Comparison of ENCODE assay signal across 20 cellular contexts in the genomic region with DNA sequence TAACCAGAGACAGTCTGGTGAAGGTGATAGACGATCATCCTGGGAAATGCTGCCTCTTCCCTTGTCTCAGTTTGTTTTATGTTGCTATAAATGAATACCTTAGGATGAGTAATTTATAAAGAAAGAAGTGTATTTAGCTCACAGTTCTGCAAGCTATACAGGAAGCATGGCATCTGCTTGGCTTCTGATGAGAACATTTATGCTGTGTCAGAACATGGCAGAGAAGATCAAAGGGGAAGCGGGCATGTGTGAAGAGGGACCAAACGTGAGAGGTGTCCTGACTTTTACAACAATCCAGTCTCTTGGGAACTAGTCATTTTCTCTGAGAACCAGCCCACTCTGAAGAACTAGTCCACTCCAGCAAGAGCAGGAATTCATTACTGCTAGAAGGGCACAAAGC. TPM values are rescaled to one million over a fixed set of nuclear protein-coding genes. Genes with fewer than 3 reads are reported as not detected.
A peak's percentile ranks its signal among the peaks of the same experiment; 100 is the strongest.
DNase-seq lines count a peak whose midpoint lies in the region; ATAC-seq and TF ChIP-seq lines count a peak whose summit lies in the region.
"Had no signal": no experiment of that assay in that cellular context is flagged by ENCODE, and none has a peak within 500 bp of the region (broad histone marks: within the 10 kb centered on the region; RNA-seq: fewer than 3 reads in every experiment).

No MANE protein-coding gene starts in this region.

- intact Hi-C loops in activated CD8-positive, alpha-beta T cell treated with anti-CD3 and anti-CD28 coated beads for 36 hours (cut with micrococcal nuclease): no loop called here
- intact Hi-C loops in mucosa of descending colon (cut with DNase I, micrococcal nuclease): no loop called here

- no peak for ATAC-seq in activated CD8-positive, alpha-beta T cell treated with anti-CD3 and anti-CD28 coated beads for 36 hours
- ATAC-seq in activated CD8-positive, alpha-beta T cell treated with anti-CD3 and anti-CD28 coated beads, Interleukin-2, amount 10 ng/mL, durations not matched to agents 7 days and 5 days: no peak
- ATAC-seq in mucosa of descending colon (no peak), HG02970 (IDR thresholded peaks at IDR 0.05; ENCODE audit: low FRiP score, unreplicated experiment) (no peak)
- ATAC-seq: activated T-cell treated with anti-CD3 and anti-CD28 coated beads, Interleukin-2, amount 50 U/mL, for 4 hours; heart left ventricle; sciatic nerve had no signal

- H3K36me3 ChIP-seq in mucosa of descending colon (ENCODE audit: low read depth): no peaks in the 10 kb centered on the region
- H3K36me3 ChIP-seq: heart left ventricle, lower lobe of right lung, stomach had no signal

- no peaks in the 10 kb centered on the region for H3K9me3 ChIP-seq in mucosa of descending colon
- H3K9me3 ChIP-seq: Caco-2, heart left ventricle, lower lobe of right lung, stomach had no signal

- no peak for DNase-seq in activated CD8-positive, alpha-beta T cell treated with anti-CD3 and anti-CD28 coated beads for 36 hours
- no peak for DNase-seq in activated CD8-positive, alpha-beta T cell treated with anti-CD3 and anti-CD28 coated beads, Interleukin-2, amount 10 ng/mL, durations not matched to agents 7 days and 5 days
- DNase-seq in EH (ENCODE audit: low read depth) (peak; percentile 35), MV-4-11 (lab: John Stamatoyannopoulos, UW) (peak; percentile 37), glutamatergic neuron (no peak), mucosa of descending colon (no peak), NCI-H187 treated with DMSO at 0.1 percent for 48 hours (lab: John Stamatoyannopoulos, UW) (no peak)
- DNase-seq: activated CD4-positive, alpha-beta T cell treated with anti-CD3 and anti-CD28 coated beads, Interleukin-2, amount 10 ng/mL, durations not matched to agents 24 days and 14 days; activated T-cell treated with anti-CD3 and anti-CD28 coated beads, Interleukin-2, amount 50 U/mL, for 4 hours; amniotic stem cell; Caco-2; caudate nucleus; effector CD4-positive, alpha-beta T cell; EL; heart left ventricle; lower lobe of right lung; NCI-H1417 treated with DMSO at 0.1 percent for 48 hours; stomach had no signal

- CTCF ChIA-PET in activated CD8-positive, alpha-beta T cell treated with anti-CD3 and anti-CD28 coated beads for 36 hours (lab: Charles Lee): interaction anchor here (1.3 kb wide), 1 partner anchor 36 kb away, joined by 3 read pairs; no protein-coding TSS in a partner anchor
- CTCF ChIA-PET in activated CD8-positive, alpha-beta T cell treated with anti-CD3 and anti-CD28 coated beads, Interleukin-2, amount 10 ng/mL, durations not matched to agents 7 days and 5 days (lab: Charles Lee): interaction anchor here (0.7 kb wide), 1 partner anchor 539 kb away, joined by 3 read pairs; no protein-coding TSS in a partner anchor

- no peaks in the 10 kb centered on the region for H3K4me1 ChIP-seq in mucosa of descending colon (ENCODE audit: low read depth)
- H3K4me1 ChIP-seq: Caco-2, lower lobe of right lung had no signal

- POLR2A ChIA-PET in activated CD8-positive, alpha-beta T cell treated with anti-CD3 and anti-CD28 coated beads for 36 hours (lab: Charles Lee): no interaction called here
- POLR2A ChIA-PET in activated CD8-positive, alpha-beta T cell treated with anti-CD3 and anti-CD28 coated beads, Interleukin-2, amount 10 ng/mL, durations not matched to agents 7 days and 5 days (lab: Charles Lee): no interaction called here

- H3K9me3 Mint-ChIP-seq in activated CD8-positive, alpha-beta T cell treated with anti-CD3 and anti-CD28 coated beads for 36 hours: no peaks in the 10 kb centered on the region
- H3K9me3 Mint-ChIP-seq in activated CD8-positive, alpha-beta T cell treated with anti-CD3 and anti-CD28 coated beads, Interleukin-2, amount 10 ng/mL, durations not matched to agents 7 days and 5 days (ENCODE audit: insufficient read depth): no peaks in the 10 kb centered on the region
- H3K9me3 Mint-ChIP-seq in glutamatergic neuron (ENCODE audit: unreplicated experiment): no peaks in the 10 kb centered on the region
- H3K9me3 Mint-ChIP-seq: activated CD4-positive, alpha-beta T cell treated with anti-CD3 and anti-CD28 coated beads, Interleukin-2, amount 10 ng/mL, durations not matched to agents 24 days and 14 days; activated T-cell treated with anti-CD3 and anti-CD28 coated beads, Interleukin-2, amount 50 U/mL, for 4 hours had no signal

- no peak for TF ChIP-seq CTCF in activated CD8-positive, alpha-beta T cell treated with anti-CD3 and anti-CD28 coated beads for 36 hours (IDR thresholded peaks at IDR 0.05)
- TF ChIP-seq CTCF in glutamatergic neuron (IDR thresholded peaks at IDR 0.05; ENCODE audit: partially characterized antibody, unreplicated experiment) (no peak), mucosa of descending colon (IDR thresholded peaks at IDR 0.05) (no peak)

- no peak overlapping the region for H3K4me3 Mint-ChIP-seq in activated CD8-positive, alpha-beta T cell treated with anti-CD3 and anti-CD28 coated beads for 36 hours
- no peak overlapping the region for H3K4me3 Mint-ChIP-seq in activated CD8-positive, alpha-beta T cell treated with anti-CD3 and anti-CD28 coated beads, Interleukin-2, amount 10 ng/mL, durations not matched to agents 7 days and 5 days
- no peak overlapping the region for H3K4me3 Mint-ChIP-seq in glutamatergic neuron (ENCODE audit: unreplicated experiment)
- H3K4me3 Mint-ChIP-seq: activated CD4-positive, alpha-beta T cell treated with anti-CD3 and anti-CD28 coated beads, Interleukin-2, amount 10 ng/mL, durations not matched to agents 24 days and 14 days; activated T-cell treated with anti-CD3 and anti-CD28 coated beads, Interleukin-2, amount 50 U/mL, for 4 hours had no signal

- peaks cover 64% of the 10 kb centered on the region for H3K4me1 Mint-ChIP-seq in activated CD8-positive, alpha-beta T cell treated with anti-CD3 and anti-CD28 coated beads for 36 hours (ENCODE audit: low read depth)
- H3K4me1 Mint-ChIP-seq in activated CD8-positive, alpha-beta T cell treated with anti-CD3 and anti-CD28 coated beads, Interleukin-2, amount 10 ng/mL, durations not matched to agents 7 days and 5 days (ENCODE audit: low read depth): peaks cover 34% of the 10 kb centered on the region
- H3K4me1 Mint-ChIP-seq in glutamatergic neuron (ENCODE audit: low read depth, unreplicated experiment): peaks cover 11% of the 10 kb centered on the region

- no peak overlapping the region for H3K4me3 ChIP-seq in mucosa of descending colon
- H3K4me3 ChIP-seq: heart left ventricle, lower lobe of right lung, stomach had no signal

- no peaks in the 10 kb centered on the region for H3K27me3 Mint-ChIP-seq in activated CD8-positive, alpha-beta T cell treated with anti-CD3 and anti-CD28 coated beads for 36 hours
- H3K27me3 Mint-ChIP-seq in activated CD8-positive, alpha-beta T cell treated with anti-CD3 and anti-CD28 coated beads, Interleukin-2, amount 10 ng/mL, durations not matched to agents 7 days and 5 days (ENCODE audit: low read depth): no peaks in the 10 kb centered on the region
- H3K27me3 Mint-ChIP-seq in glutamatergic neuron (ENCODE audit: unreplicated experiment): peaks cover 2% of the 10 kb centered on the region
- H3K27me3 Mint-ChIP-seq: activated CD4-positive, alpha-beta T cell treated with anti-CD3 and anti-CD28 coated beads, Interleukin-2, amount 10 ng/mL, durations not matched to agents 24 days and 14 days had no signal

- peaks cover 25% of the 10 kb centered on the region for H3K36me3 Mint-ChIP-seq in activated CD8-positive, alpha-beta T cell treated with anti-CD3 and anti-CD28 coated beads for 36 hours (ENCODE audit: low read depth)
- H3K36me3 Mint-ChIP-seq in activated CD8-positive, alpha-beta T cell treated with anti-CD3 and anti-CD28 coated beads, Interleukin-2, amount 10 ng/mL, durations not matched to agents 7 days and 5 days (ENCODE audit: low read depth): peaks cover 17% of the 10 kb centered on the region
- H3K36me3 Mint-ChIP-seq in glutamatergic neuron (ENCODE audit: unreplicated experiment): no peaks in the 10 kb centered on the region

- peak overlapping the region; percentile 6 for H3K27ac Mint-ChIP-seq in activated CD8-positive, alpha-beta T cell treated with anti-CD3 and anti-CD28 coated beads for 36 hours
- H3K27ac Mint-ChIP-seq in activated CD8-positive, alpha-beta T cell treated with anti-CD3 and anti-CD28 coated beads, Interleukin-2, amount 10 ng/mL, durations not matched to agents 7 days and 5 days: no peak overlapping the region
- H3K27ac Mint-ChIP-seq in glutamatergic neuron (ENCODE audit: unreplicated experiment): peak overlapping the region; percentile 13
- H3K27ac Mint-ChIP-seq: activated CD4-positive, alpha-beta T cell treated with anti-CD3 and anti-CD28 coated beads, Interleukin-2, amount 10 ng/mL, durations not matched to agents 24 days and 14 days had no signal

RNA-seq across cellular contexts. Expression of gene CMC1, which starts 9.6 kb away (rescaled TPM):
- 10 to 100 TPM; 22.4 to 29.0 TPM for total RNA-seq in activated CD8-positive, alpha-beta T cell treated with anti-CD3 and anti-CD28 coated beads for 36 hours
- total RNA-seq in activated CD8-positive, alpha-beta T cell treated with anti-CD3 and anti-CD28 coated beads, Interleukin-2, amount 10 ng/mL, durations not matched to agents 7 days and 5 days: 10 to 100 TPM; 16.8 to 20.8 TPM
- total RNA-seq in glutamatergic neuron (ENCODE audit: unreplicated experiment) (9.8 TPM), mucosa of descending colon (10 to 100 TPM; 23.3 to 34.9 (median 31.1) TPM)

Comparison
In these comparisons a context has a peak if more than half of its experiments do, and no peak if none do; other contexts are left out.
1. DNase-seq: peak in EH (single experiment) and MV-4-11 (single experiment); none in activated CD8-positive, alpha-beta T cell treated with anti-CD3 and anti-CD28 coated beads for 36 hours (single experiment), activated CD8-positive, alpha-beta T cell treated with anti-CD3 and anti-CD28 coated beads, Interleukin-2, amount 10 ng/mL, durations not matched to agents 7 days and 5 days (single experiment), glutamatergic neuron (single experiment), mucosa of descending colon (0 of 3) and NCI-H187 treated with DMSO at 0.1 percent for 48 hours (single experiment).